1 cellular context compared by ENCODE assay signal in genomic region chr1:245859510-245860114, GRCh38.
TF ChIP-seq lines count a peak whose summit lies in the region.

No MANE protein-coding gene starts in this region.

TF ChIP-seq in SK-N-SH, 30 proteins besides CTCF, POLR2A, EP300 and RAD21 (continued from another document):
- TF ChIP-seq, protein P1, sequence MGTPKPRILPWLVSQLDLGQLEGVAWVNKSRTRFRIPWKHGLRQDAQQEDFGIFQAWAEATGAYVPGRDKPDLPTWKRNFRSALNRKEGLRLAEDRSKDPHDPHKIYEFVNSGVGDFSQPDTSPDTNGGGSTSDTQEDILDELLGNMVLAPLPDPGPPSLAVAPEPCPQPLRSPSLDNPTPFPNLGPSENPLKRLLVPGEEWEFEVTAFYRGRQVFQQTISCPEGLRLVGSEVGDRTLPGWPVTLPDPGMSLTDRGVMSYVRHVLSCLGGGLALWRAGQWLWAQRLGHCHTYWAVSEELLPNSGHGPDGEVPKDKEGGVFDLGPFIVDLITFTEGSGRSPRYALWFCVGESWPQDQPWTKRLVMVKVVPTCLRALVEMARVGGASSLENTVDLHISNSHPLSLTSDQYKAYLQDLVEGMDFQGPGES (IDR thresholded peaks at IDR 0.05; ENCODE audit: low read depth, low read length), result no peak
- TF ChIP-seq GATA2 (CRISPR knock-in tag; IDR thresholded peaks at IDR 0.05), result no peak
- no peak; the same call in 1 of the 2 replicates for TF ChIP-seq POLR2AphosphoS5 (IDR thresholded peaks at IDR 0.05; ENCODE audit: low read depth, low read length)
- no peak for TF ChIP-seq SIN3A (IDR thresholded peaks at IDR 0.05; ENCODE audit: borderline replicate concordance, low read depth, low read length)
- no peak for TF ChIP-seq USF2 (IDR thresholded peaks at IDR 0.05; ENCODE audit: borderline replicate concordance, low read depth, low read length)
- TF ChIP-seq SMC3 (IDR thresholded peaks at IDR 0.05; ENCODE audit: low read depth, low read length), result no peak
- TF ChIP-seq TAF1 (IDR thresholded peaks at IDR 0.05; ENCODE audit: borderline replicate concordance, low read depth, low read length), result no peak
- no peak for TF ChIP-seq TEAD4 (IDR thresholded peaks at IDR 0.05; ENCODE audit: borderline replicate concordance, insufficient read depth)
- TF ChIP-seq FOXJ3 (CRISPR knock-in tag; IDR thresholded peaks at IDR 0.05), result no peak
- TF ChIP-seq RFX5 (IDR thresholded peaks at IDR 0.05; ENCODE audit: low read length), result no peak
- TF ChIP-seq MEF2A (IDR thresholded peaks at IDR 0.05; ENCODE audit: borderline replicate concordance, low read depth), result peak; percentile 59; the same call in 1 of the 2 replicates
- peak; percentile 60; the same call in 1 of the 2 replicates for TF ChIP-seq TCF12 (IDR thresholded peaks at IDR 0.05)
- no peak for TF ChIP-seq ZBTB33 (IDR thresholded peaks at IDR 0.05; ENCODE audit: borderline replicate concordance, low read depth)
- TF ChIP-seq NFIC (IDR thresholded peaks at IDR 0.05; ENCODE audit: borderline replicate concordance), result no peak; the same call in 1 of the 2 replicates
- no peak for TF ChIP-seq EZH2phosphoT487 (IDR thresholded peaks at IDR 0.05; ENCODE audit: borderline replicate concordance, low read depth)
- no peak for TF ChIP-seq MXI1 (IDR thresholded peaks at IDR 0.05; ENCODE audit: low read depth, low read length)
- peak; percentile 54 for TF ChIP-seq JUND (IDR thresholded peaks at IDR 0.05)
- no peak for TF ChIP-seq USF1 (IDR thresholded peaks at IDR 0.05; ENCODE audit: borderline replicate concordance, low read depth)
- no peak for TF ChIP-seq ELF1 (IDR thresholded peaks at IDR 0.05)
- TF ChIP-seq GABPA (IDR thresholded peaks at IDR 0.05; ENCODE audit: low read depth), result no peak
- TF ChIP-seq RCOR1 (IDR thresholded peaks at IDR 0.05; ENCODE audit: low read length), result no peak
- no peak for TF ChIP-seq YY1 (IDR thresholded peaks at IDR 0.05; ENCODE audit: low read depth)
